18 cellular contexts compared by ENCODE assay signal in the genomic region with DNA sequence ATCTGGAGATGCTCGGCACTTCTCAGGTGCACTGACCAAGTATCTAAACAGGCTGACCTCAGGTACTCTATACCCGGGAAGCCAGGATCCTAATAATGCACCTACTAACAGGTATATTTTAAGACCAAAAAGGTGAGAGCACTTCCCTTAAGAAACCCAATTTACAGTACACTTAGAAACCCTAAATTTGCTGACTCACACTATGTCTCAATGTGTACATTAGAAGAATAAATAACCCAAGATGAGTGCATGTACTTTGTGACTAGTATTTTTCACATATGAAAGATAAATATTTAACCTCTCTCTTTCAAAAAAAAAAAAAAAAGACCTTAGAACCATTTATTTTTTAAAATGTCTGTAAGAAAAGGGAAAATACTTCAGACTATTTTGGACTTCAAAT.
DNase-seq lines count a peak whose midpoint lies in the region; ATAC-seq and TF ChIP-seq lines count a peak whose summit lies in the region.
"Had no signal": no experiment of that assay in that cellular context is flagged by ENCODE, and none has a peak within 500 bp of the region (broad histone marks: within the 10 kb centered on the region; RNA-seq: fewer than 3 reads in every experiment).

No MANE protein-coding gene starts in this region.

- H3K4me3 Mint-ChIP-seq in activated T-cell treated with anti-CD3 and anti-CD28 coated beads, Interleukin-2, amount 50 U/mL, for 4 hours: peak overlapping the region; percentile 20
- H3K4me3 Mint-ChIP-seq in activated naive CD8-positive, alpha-beta T cell treated with anti-CD3 and anti-CD28 coated beads for 36 hours: no peak overlapping the region
- H3K4me3 Mint-ChIP-seq in activated T-helper 1 cell treated with anti-CD3 and anti-CD28 coated beads, Interleukin-12 subunit alpha, Interleukin-12 subunit beta, Interleukin-2, Interleukin-4 antibody, amounts not matched to agents 30 ng/mL and 10 ng/mL and 1 ng/mL, durations not matched to agents 14 hours and 24 hours and 36 hours: no peak overlapping the region
- H3K4me3 Mint-ChIP-seq: activated CD4-positive, alpha-beta memory T cell treated with anti-CD3 and anti-CD28 coated beads for 36 hours; CD8-positive, alpha-beta memory T cell; neural crest cell had no signal

- no peak for DNase-seq in activated T-cell treated with anti-CD3 and anti-CD28 coated beads, Interleukin-2, amount 50 U/mL, for 4 hours
- no peak for DNase-seq in activated T-cell treated with anti-CD3 and anti-CD28 coated beads, Interleukin-2, amount 50 U/mL, for 1 hour
- DNase-seq in DMS53 treated with DMSO at 0.1 percent for 48 hours (lab: John Stamatoyannopoulos, UW; ENCODE audit: unreplicated experiment) (peak; percentile 52), middle frontal gyrus (ENCODE audit: extremely low spot score, low spot score) (no peak)
- DNase-seq in activated naive CD8-positive, alpha-beta T cell treated with anti-CD3 and anti-CD28 coated beads for 36 hours: no peak
- no peak for DNase-seq in activated T-helper 1 cell treated with anti-CD3 and anti-CD28 coated beads, Interleukin-12 subunit alpha, Interleukin-12 subunit beta, Interleukin-2, Interleukin-4 antibody, amounts not matched to agents 30 ng/mL and 10 ng/mL and 1 ng/mL, durations not matched to agents 14 hours and 24 hours and 36 hours (ENCODE audit: low spot score)
- DNase-seq: gastrocnemius medialis, NCI-H1048, NCI-H524, psoas muscle, SHP77 treated with DMSO at 0.1 percent for 48 hours had no signal

- peaks cover 2% of the 10 kb centered on the region for H3K36me3 Mint-ChIP-seq in activated T-cell treated with anti-CD3 and anti-CD28 coated beads, Interleukin-2, amount 50 U/mL, for 4 hours (ENCODE audit: insufficient read depth)
- H3K36me3 Mint-ChIP-seq in activated naive CD8-positive, alpha-beta T cell treated with anti-CD3 and anti-CD28 coated beads for 36 hours: peaks cover 49% of the 10 kb centered on the region
- H3K36me3 Mint-ChIP-seq in activated T-helper 1 cell treated with anti-CD3 and anti-CD28 coated beads, Interleukin-12 subunit alpha, Interleukin-12 subunit beta, Interleukin-2, Interleukin-4 antibody, amounts not matched to agents 30 ng/mL and 10 ng/mL and 1 ng/mL, durations not matched to agents 14 hours and 24 hours and 36 hours (ENCODE audit: low read depth): peaks cover 2% of the 10 kb centered on the region
- H3K36me3 Mint-ChIP-seq: CD8-positive, alpha-beta memory T cell had no signal

- peaks cover 52% of the 10 kb centered on the region for H3K4me1 Mint-ChIP-seq in activated T-cell treated with anti-CD3 and anti-CD28 coated beads, Interleukin-2, amount 50 U/mL, for 4 hours (ENCODE audit: low read depth)
- H3K4me1 Mint-ChIP-seq in activated naive CD8-positive, alpha-beta T cell treated with anti-CD3 and anti-CD28 coated beads for 36 hours: peaks cover 47% of the 10 kb centered on the region
- H3K4me1 Mint-ChIP-seq in activated T-helper 1 cell treated with anti-CD3 and anti-CD28 coated beads, Interleukin-12 subunit alpha, Interleukin-12 subunit beta, Interleukin-2, Interleukin-4 antibody, amounts not matched to agents 30 ng/mL and 10 ng/mL and 1 ng/mL, durations not matched to agents 14 hours and 24 hours and 36 hours (ENCODE audit: low read depth): peaks cover 40% of the 10 kb centered on the region

- peaks cover 60% of the 10 kb centered on the region for H3K36me3 ChIP-seq in neutrophil
- H3K36me3 ChIP-seq: uterus had no signal

- peaks cover 3% of the 10 kb centered on the region for H3K9me3 Mint-ChIP-seq in activated T-cell treated with anti-CD3 and anti-CD28 coated beads, Interleukin-2, amount 50 U/mL, for 4 hours
- peaks cover 19% of the 10 kb centered on the region for H3K9me3 Mint-ChIP-seq in activated naive CD8-positive, alpha-beta T cell treated with anti-CD3 and anti-CD28 coated beads for 36 hours
- peaks cover 9% of the 10 kb centered on the region for H3K9me3 Mint-ChIP-seq in activated T-helper 1 cell treated with anti-CD3 and anti-CD28 coated beads, Interleukin-12 subunit alpha, Interleukin-12 subunit beta, Interleukin-2, Interleukin-4 antibody, amounts not matched to agents 30 ng/mL and 10 ng/mL and 1 ng/mL, durations not matched to agents 14 hours and 24 hours and 36 hours
- H3K9me3 Mint-ChIP-seq: activated CD4-positive, alpha-beta memory T cell treated with anti-CD3 and anti-CD28 coated beads for 36 hours; CD8-positive, alpha-beta memory T cell had no signal

- H3K27ac Mint-ChIP-seq in activated naive CD8-positive, alpha-beta T cell treated with anti-CD3 and anti-CD28 coated beads for 36 hours: peak overlapping the region; percentile 90
- H3K27ac Mint-ChIP-seq in activated T-helper 1 cell treated with anti-CD3 and anti-CD28 coated beads, Interleukin-12 subunit alpha, Interleukin-12 subunit beta, Interleukin-2, Interleukin-4 antibody, amounts not matched to agents 30 ng/mL and 10 ng/mL and 1 ng/mL, durations not matched to agents 14 hours and 24 hours and 36 hours: no peak overlapping the region

- peaks cover 39 to 41% of the 10 kb centered on the region in 2 experiments for H3K4me1 ChIP-seq in neutrophil (ENCODE audit: control insufficient read depth in 1 of 2, insufficient read depth in 1 of 2, low read depth in 1 of 2, low read length in 1 of 2)
- H3K4me1 ChIP-seq: gastrocnemius medialis, psoas muscle had no signal

- H3K27me3 ChIP-seq in neutrophil: no peaks in the 10 kb centered on the region
- H3K27me3 ChIP-seq: gastrocnemius medialis, uterus had no signal

- H3K27me3 Mint-ChIP-seq in activated T-cell treated with anti-CD3 and anti-CD28 coated beads, Interleukin-2, amount 50 U/mL, for 4 hours (ENCODE audit: low read depth): no peaks in the 10 kb centered on the region
- no peaks in the 10 kb centered on the region for H3K27me3 Mint-ChIP-seq in activated naive CD8-positive, alpha-beta T cell treated with anti-CD3 and anti-CD28 coated beads for 36 hours
- H3K27me3 Mint-ChIP-seq in activated T-helper 1 cell treated with anti-CD3 and anti-CD28 coated beads, Interleukin-12 subunit alpha, Interleukin-12 subunit beta, Interleukin-2, Interleukin-4 antibody, amounts not matched to agents 30 ng/mL and 10 ng/mL and 1 ng/mL, durations not matched to agents 14 hours and 24 hours and 36 hours (ENCODE audit: insufficient read depth): peaks cover 10% of the 10 kb centered on the region

- no peak overlapping the region for H3K4me3 ChIP-seq in neutrophil (ENCODE audit: low read depth in 1 of 2, low read length in 1 of 2)
- H3K4me3 ChIP-seq: gastrocnemius medialis, psoas muscle, uterus had no signal

- peak overlapping the region; percentile 68 for H3K27ac ChIP-seq in neutrophil
- H3K27ac ChIP-seq: gastrocnemius medialis, psoas muscle, uterus had no signal

- no peak for ATAC-seq in activated T-cell treated with anti-CD3 and anti-CD28 coated beads, Interleukin-2, amount 50 U/mL, for 4 hours
- no peak for ATAC-seq in HG02798 (IDR thresholded peaks at IDR 0.05; ENCODE audit: poor library complexity, unreplicated experiment)
- ATAC-seq: esophagus mucosa, gastrocnemius medialis, psoas muscle had no signal

- no peak for TF ChIP-seq CTCF in neutrophil (IDR thresholded peaks at IDR 0.05)

- no peaks in the 10 kb centered on the region for H3K9me3 ChIP-seq in neutrophil
- H3K9me3 ChIP-seq: gastrocnemius medialis, psoas muscle, uterus had no signal

- intact Hi-C loops in activated T-helper 1 cell treated with anti-CD3 and anti-CD28 coated beads, Interleukin-12 subunit alpha, Interleukin-12 subunit beta, Interleukin-2, Interleukin-4 antibody, amounts not matched to agents 30 ng/mL and 10 ng/mL and 1 ng/mL, durations not matched to agents 14 hours and 24 hours and 36 hours (cut with micrococcal nuclease): loop anchor here (5.0 to 10.0 kb wide), 2 partner anchors 1301 to 1879 kb away; a partner anchor contains a TSS
